In genomic region chr5:103621548-103621930, GRCh38 we compare ENCODE assay signal across 15 cellular contexts.
"Had no signal": no experiment of that assay in that cellular context is flagged by ENCODE, and none has a peak within 500 bp of the region (broad histone marks: within the 10 kb centered on the region; RNA-seq: fewer than 3 reads in every experiment).

No MANE protein-coding gene starts in this region.

- H3K27ac ChIP-seq: ascending aorta, neutrophil had no signal

- DNase-seq: activated CD4-positive, alpha-beta T cell treated with anti-CD3 and anti-CD28 coated beads, Interleukin-2, amount 10 ng/mL, durations not matched to agents 7 days and 5 days; activated CD8-positive, alpha-beta T cell treated with anti-CD3 and anti-CD28 coated beads, Interleukin-2, amount 10 ng/mL, durations not matched to agents 7 days and 5 days; activated naive CD4-positive, alpha-beta T cell treated with anti-CD3 and anti-CD28 coated beads, Interleukin-2, amount 10 ng/mL, durations not matched to agents 7 days and 5 days; activated naive CD8-positive, alpha-beta T cell treated with anti-CD3 and anti-CD28 coated beads, Interleukin-2, amount 50 U/mL, for 24 hours; activated T-cell treated with anti-CD3 and anti-CD28 coated beads, Interleukin-2, amount 50 U/mL, for 4 hours; effector CD8-positive, alpha-beta T cell; glutamatergic neuron; hippocampal formation; islet precursor cell; naive thymus-derived CD8-positive, alpha-beta T cell; stimulated activated CD8-positive, alpha-beta memory T cell treated with anti-CD3 and anti-CD28 coated beads, Interleukin-4, amount 100 ng/mL, for 48 hours; stimulated activated naive CD4-positive, alpha-beta T cell; T1000 had no signal

- H3K9me3 ChIP-seq: ascending aorta, neutrophil had no signal

- H3K27me3 ChIP-seq: ascending aorta, neutrophil had no signal

- H3K4me3 ChIP-seq: ascending aorta had no signal

- H3K4me1 ChIP-seq: ascending aorta had no signal

- H3K36me3 ChIP-seq: ascending aorta, neutrophil had no signal
